In genomic region chr2:68775272-68775847, GRCh38 we compare ENCODE assay signal across 8 cellular contexts. TPM values are rescaled to one million over a fixed set of nuclear protein-coding genes. Genes with fewer than 3 reads are reported as not detected.
A peak's percentile ranks its signal among the peaks of the same experiment; 100 is the strongest.
DNase-seq lines count a peak whose midpoint lies in the region; ATAC-seq and TF ChIP-seq lines count a peak whose summit lies in the region.

No MANE protein-coding gene starts in this region.

- H3K9me3 Mint-ChIP-seq in CD14-positive monocyte (peaks cover 0 to 3% (median 0%) of the 10 kb centered on the region in 7 donors), natural killer cell (no peaks in the 10 kb centered on the region)

- H3K4me1 Mint-ChIP-seq in CD14-positive monocyte (peaks cover 79% of the 10 kb centered on the region), natural killer cell (peaks cover 92 to 94% of the 10 kb centered on the region in 2 donors)

- H3K4me3 Mint-ChIP-seq in CD14-positive monocyte (peak overlapping the region; percentile 82 to 92), natural killer cell (peak overlapping the region; percentile 96)

- no peak for DNase-seq in CD14-positive monocyte (ENCODE audit: low spot score)
- peak; percentile 36 to 40 for DNase-seq in Kasumi-1 (lab: John Stamatoyannopoulos, UW)
- DNase-seq in dermis blood vessel endothelial cell = peak; percentile 41
- DNase-seq in natural killer cell = no peak
- DNase-seq in SIG-M5 treated with dmso at 0.1 percent for 504 hours (lab: John Stamatoyannopoulos, UW; ENCODE audit: unreplicated experiment) = no peak
- no peak for DNase-seq in effector CD8-positive, alpha-beta T cell (lab: John Stamatoyannopoulos, UW)

- H3K27ac Mint-ChIP-seq in CD14-positive monocyte = peak overlapping the region; percentile 94 to 99 (median 97)
- peak overlapping the region in 1 of 2 donors; percentile 93 for H3K27ac Mint-ChIP-seq in natural killer cell

- H3K27me3 Mint-ChIP-seq in CD14-positive monocyte (ENCODE audit: low read depth in 3 of 3) (no peaks in the 10 kb centered on the region), natural killer cell (ENCODE audit: low read depth in 2 of 2) (no peaks in the 10 kb centered on the region)

- intact Hi-C loops in CD14-positive monocyte (cut with micrococcal nuclease) (no loop called here), natural killer cell (cut with micrococcal nuclease) (loop anchor here (1.0 kb wide), 1 partner anchor 8 kb away; no protein-coding TSS in a partner anchor)

- TF ChIP-seq CTCF in CD14-positive monocyte (IDR thresholded peaks at IDR 0.05) (no peak), natural killer cell (IDR thresholded peaks at IDR 0.05) (no peak)

- ATAC-seq in natural killer cell (peak in 2 of 3 donors; percentile 4 to 11), GM21528 (IDR thresholded peaks at IDR 0.05; ENCODE audit: low FRiP score, unreplicated experiment) (no peak), HG03432 (IDR thresholded peaks at IDR 0.05; ENCODE audit: unreplicated experiment) (no peak)

- H3K36me3 Mint-ChIP-seq in CD14-positive monocyte (peaks cover 41 to 57% of the 10 kb centered on the region in 2 donors), natural killer cell (peaks cover 6% of the 10 kb centered on the region)

RNA-seq across cellular contexts. Expression of gene ARHGAP25, which starts 40.7 kb away (rescaled TPM):
- 10 to 100 TPM; 20.8 to 36.3 TPM for polyA plus RNA-seq in CD14-positive monocyte
- total RNA-seq in dermis blood vessel endothelial cell (12.1 and 14.3 TPM in 2 replicates), natural killer cell (100 to 1,000 TPM; 122 to 180 (median 155) TPM)

Comparison
In these comparisons a context has a peak if more than half of its experiments do, and no peak if none do; other contexts are left out.
1. DNase-seq: peak in Kasumi-1 (2 of 2) and dermis blood vessel endothelial cell (single experiment); none in CD14-positive monocyte (single experiment), natural killer cell (single experiment), SIG-M5 treated with dmso at 0.1 percent for 504 hours (single experiment) and effector CD8-positive, alpha-beta T cell (single experiment).
2. ATAC-seq: peak in natural killer cell (2 of 3); none in GM21528 (single experiment) and HG03432 (single experiment).